In genomic region chr19:45136507-45137178, GRCh38 we compare ENCODE assay signal across 9 cellular contexts. TPM values are rescaled to one million over a fixed set of nuclear protein-coding genes. Genes with fewer than 3 reads are reported as not detected.
DNase-seq lines count a peak whose midpoint lies in the region; ATAC-seq, FAIRE-seq and TF ChIP-seq lines count a peak whose summit lies in the region.
"Had no signal": no experiment of that assay in that cellular context is flagged by ENCODE, and none has a peak within 500 bp of the region (broad histone marks: within the 10 kb centered on the region; RNA-seq: fewer than 3 reads in every experiment).

No MANE protein-coding gene starts in this region.

- H3K9me3 ChIP-seq in astrocyte (ENCODE audit: insufficient read depth, low read depth, low read length) (no peaks in the 10 kb centered on the region), neuronal stem cell (replicated peaks in 1 of 2; ENCODE audit: control insufficient read depth in 2 of 2, insufficient read depth in 1 of 2, low read depth in 1 of 2, low read length in 2 of 2) (peaks cover 0 to 2% of the 10 kb centered on the region in 2 donors), gastroesophageal sphincter (no peaks in the 10 kb centered on the region)

- no peak for FAIRE-seq in astrocyte (lab: Jason Lieb, UNC)

- no peak overlapping the region for H2BK12ac ChIP-seq in neuronal stem cell (ENCODE audit: low read length)

- H3K27ac ChIP-seq in astrocyte (ENCODE audit: low read depth, low read length) (no peak overlapping the region), neuronal stem cell (replicated peaks; ENCODE audit: low read length) (peak overlapping the region; percentile 33), gastroesophageal sphincter (peak overlapping the region in 2 of 4 donors; percentile 52 to 55)

- no peak overlapping the region for H3K4me3 Mint-ChIP-seq in astrocyte (ENCODE audit: unreplicated experiment)
- H3K4me3 Mint-ChIP-seq: activated CD4-positive, alpha-beta memory T cell treated with anti-CD3 and anti-CD28 coated beads, Interleukin-2, amount 10 ng/mL, durations not matched to agents 7 days and 5 days had no signal

- peak overlapping the region; percentile 62 for H3K18ac ChIP-seq in neuronal stem cell (ENCODE audit: low read length)

- peak overlapping the region; percentile 90 for H2AK5ac ChIP-seq in neuronal stem cell (ENCODE audit: low read depth, low read length)

- H3K14ac ChIP-seq in neuronal stem cell (ENCODE audit: low read length): no peak overlapping the region

- peak overlapping the region; percentile 54 for H3K27ac Mint-ChIP-seq in astrocyte (ENCODE audit: unreplicated experiment)
- H3K27ac Mint-ChIP-seq: activated CD4-positive, alpha-beta memory T cell treated with anti-CD3 and anti-CD28 coated beads, Interleukin-2, amount 10 ng/mL, durations not matched to agents 7 days and 5 days had no signal

- no peak overlapping the region for H4K91ac ChIP-seq in neuronal stem cell (ENCODE audit: low read depth, low read length, poor library complexity)

- H3K4me1 Mint-ChIP-seq in astrocyte (ENCODE audit: low read depth, unreplicated experiment): peaks cover 17% of the 10 kb centered on the region

- H3K4me1 ChIP-seq in astrocyte (ENCODE audit: insufficient read depth, low read length) (no peaks in the 10 kb centered on the region), neuronal stem cell (ENCODE audit: control insufficient read depth in 2 of 2, insufficient read depth in 1 of 2, low read depth in 1 of 2, low read length in 2 of 2) (peaks cover 13 to 19% of the 10 kb centered on the region in 2 donors), gastroesophageal sphincter (peaks cover 0 to 29% (median 11%) of the 10 kb centered on the region in 3 donors)

- H3K9ac ChIP-seq in astrocyte (ENCODE audit: low read length) (no peak overlapping the region), neuronal stem cell (ENCODE audit: low read depth, low read length, poor library complexity) (peak overlapping the region; percentile 66)

- no peak overlapping the region for H3K4ac ChIP-seq in neuronal stem cell (ENCODE audit: low read length)

- no peaks in the 10 kb centered on the region for H3K9me3 Mint-ChIP-seq in astrocyte (ENCODE audit: unreplicated experiment)
- H3K9me3 Mint-ChIP-seq: activated CD4-positive, alpha-beta memory T cell treated with anti-CD3 and anti-CD28 coated beads, Interleukin-2, amount 10 ng/mL, durations not matched to agents 7 days and 5 days had no signal

- no peak for TF ChIP-seq EP300 in gastroesophageal sphincter (IDR thresholded peaks at IDR 0.05)

- H3K79me2 ChIP-seq in astrocyte (ENCODE audit: insufficient read depth, low read length): peaks cover 58% of the 10 kb centered on the region

- peak; percentile 21 for ATAC-seq in HG02642 (IDR thresholded peaks at IDR 0.05; ENCODE audit: poor library complexity, unreplicated experiment)
- ATAC-seq in gastroesophageal sphincter: no peak
- ATAC-seq in HG03439 (IDR thresholded peaks at IDR 0.05; ENCODE audit: unreplicated experiment): no peak

- peak overlapping the region; percentile 57 for H2BK5ac ChIP-seq in neuronal stem cell (ENCODE audit: low read length)

- H3K27me3 ChIP-seq in astrocyte (ENCODE audit: insufficient read depth, low read length): no peaks in the 10 kb centered on the region
- H3K27me3 ChIP-seq in neuronal stem cell (ENCODE audit: control insufficient read depth in 3 of 3, insufficient read depth in 3 of 3, low read depth in 1 of 3, low read length in 3 of 3): no peaks in the 10 kb centered on the region
- H3K27me3 ChIP-seq in gastroesophageal sphincter: no peaks in the 10 kb centered on the region

- H3K36me3 ChIP-seq in astrocyte (ENCODE audit: insufficient read depth, low read length): no peaks in the 10 kb centered on the region
- H3K36me3 ChIP-seq in neuronal stem cell (replicated peaks in 1 of 2; ENCODE audit: control insufficient read depth in 2 of 2, insufficient read depth in 2 of 2, low read length in 2 of 2): peaks cover 11 to 13% of the 10 kb centered on the region in 2 donors
- H3K36me3 ChIP-seq in gastroesophageal sphincter: peaks cover 0 to 24% of the 10 kb centered on the region in 2 donors

- H3K4me3 ChIP-seq in astrocyte (ENCODE audit: insufficient read depth, low read depth, low read length) (no peak overlapping the region), neuronal stem cell (ENCODE audit: low read length in 2 of 2) (no peak overlapping the region), gastroesophageal sphincter (no peak overlapping the region)

- H4K8ac ChIP-seq in neuronal stem cell (ENCODE audit: low read depth, low read length): no peak overlapping the region

- in situ Hi-C loops in GM13976 (cut with MboI; ENCODE audit: low sequenced_read_pairs, unreplicated experiment): no loop called here

- DNase-seq in GM13976 (ENCODE audit: low spot score) (peak; percentile 74), astrocyte (ENCODE audit: low read depth) (no peak), neuronal stem cell (ENCODE audit: low spot score) (no peak), EL (no peak)
- DNase-seq in stimulated activated naive CD4-positive, alpha-beta T cell treated with Interleukin-2 at 50 U/mL for 16 hours (lab: John Stamatoyannopoulos, UW): no peak
- DNase-seq: activated CD4-positive, alpha-beta memory T cell treated with anti-CD3 and anti-CD28 coated beads, Interleukin-2, amount 10 ng/mL, durations not matched to agents 7 days and 5 days had no signal

- TF ChIP-seq CTCF in GM13976 (IDR thresholded peaks at IDR 0.05; ENCODE audit: borderline replicate concordance, control extremely low read depth, extremely low read depth, insufficient read depth, missing control alignments) (no peak), astrocyte (IDR thresholded peaks at IDR 0.05; ENCODE audit: insufficient read depth, low read depth, low read length) (no peak), gastroesophageal sphincter (IDR thresholded peaks at IDR 0.05) (no peak)

- H3K79me1 ChIP-seq in neuronal stem cell (ENCODE audit: low read depth, low read length): peaks cover 14% of the 10 kb centered on the region

- H2AFZ ChIP-seq in astrocyte (ENCODE audit: low read depth, low read length) (no peak overlapping the region), neuronal stem cell (ENCODE audit: low read length) (no peak overlapping the region)

- no peak overlapping the region for H2BK15ac ChIP-seq in neuronal stem cell (ENCODE audit: low read length)

- peaks cover 9% of the 10 kb centered on the region for H3K36me3 Mint-ChIP-seq in astrocyte (ENCODE audit: low read depth, unreplicated experiment)

- peaks cover 72% of the 10 kb centered on the region for H4K20me1 ChIP-seq in astrocyte (ENCODE audit: insufficient read depth, low read length)

- H3K27me3 Mint-ChIP-seq in astrocyte (ENCODE audit: low read depth, unreplicated experiment): no peaks in the 10 kb centered on the region
- H3K27me3 Mint-ChIP-seq: activated CD4-positive, alpha-beta memory T cell treated with anti-CD3 and anti-CD28 coated beads, Interleukin-2, amount 10 ng/mL, durations not matched to agents 7 days and 5 days had no signal

- H3K23ac ChIP-seq in neuronal stem cell (ENCODE audit: low read depth, low read length, poor library complexity): peak overlapping the region; percentile 27

- TF ChIP-seq POLR2A in gastroesophageal sphincter (IDR thresholded peaks at IDR 0.05): no peak

- H2BK120ac ChIP-seq in neuronal stem cell (ENCODE audit: low read depth, low read length): no peak overlapping the region

- no CpG with 5 or more reads among the region's 12 CpGs for WGBS in neuronal stem cell (ENCODE audit: extremely low coverage in 2 of 2, insufficient read length in 2 of 2, insufficient replicate concordance in 1 of 2), 2 donors
- WGBS in gastroesophageal sphincter (ENCODE audit: low coverage in 1 of 2), 2 donors: 65% methylated on average over 5 of the region's 12 CpGs; no CpG with 5 or more reads in 1 of the 2 donors

- no peak overlapping the region for H3K4me2 ChIP-seq in astrocyte (ENCODE audit: low read length)
- H3K4me2 ChIP-seq in neuronal stem cell (ENCODE audit: insufficient read depth, low read length, poor library complexity, severe bottlenecking): no peak overlapping the region

RNA-seq across cellular contexts. Expression of gene NKPD1, which starts 24.1 kb away (rescaled TPM):
- not detected in 2 replicates for total RNA-seq in astrocyte
- polyA plus RNA-seq in neuronal stem cell (2013, experiment 1 of 2): 0.28 TPM
- polyA plus RNA-seq in neuronal stem cell (2013, experiment 2 of 2): 0.33 TPM
- total RNA-seq in gastroesophageal sphincter: under 1 TPM in 2 of 4 donors, not detected in 2; 0.16 to 0.39 TPM

RNA-seq across cellular contexts. Expression of gene TRAPPC6A, which starts 41.4 kb away (rescaled TPM):
- total RNA-seq in astrocyte (14.7 and 16.4 TPM in 2 replicates), gastroesophageal sphincter (10 to 100 TPM; 16.2 to 24.0 (median 20.7) TPM)
- polyA plus RNA-seq in neuronal stem cell (2013, experiment 1 of 2): 50.4 TPM
- polyA plus RNA-seq in neuronal stem cell (2013, experiment 2 of 2): 51.0 TPM

RNA-seq across cellular contexts. Expression of gene BLOC1S3, which starts 41.9 kb away (rescaled TPM):
- 14.5 TPM in 2 replicates for total RNA-seq in astrocyte
- 3.6 TPM for polyA plus RNA-seq in neuronal stem cell (2013, experiment 1 of 2)
- 3.7 TPM for polyA plus RNA-seq in neuronal stem cell (2013, experiment 2 of 2)
- 10 to 100 TPM in 1 of 4 donors, 1 to 10 TPM in 3; 5.0 to 17.0 (median 7.8) TPM for total RNA-seq in gastroesophageal sphincter

RNA-seq across cellular contexts. Expression of gene PPP1R37, which starts 43.7 kb away (rescaled TPM):
- total RNA-seq in astrocyte: 29.1 and 29.2 TPM in 2 replicates
- polyA plus RNA-seq in neuronal stem cell (2013, experiment 1 of 2): 15.6 TPM
- 15.8 TPM for polyA plus RNA-seq in neuronal stem cell (2013, experiment 2 of 2)
- total RNA-seq in gastroesophageal sphincter: 10 to 100 TPM; 22.6 to 51.4 (median 24.6) TPM

RNA-seq across cellular contexts. Expression of gene GEMIN7, which starts 57.6 kb away (rescaled TPM):
- 44.8 and 46.0 TPM in 2 replicates for total RNA-seq in astrocyte
- polyA plus RNA-seq in neuronal stem cell (2013, experiment 1 of 2): 19.2 TPM
- polyA plus RNA-seq in neuronal stem cell (2013, experiment 2 of 2): 18.7 TPM
- 10 to 100 TPM in 3 of 4 donors, 1 to 10 TPM in 1; 6.4 to 17.6 (median 14.8) TPM for total RNA-seq in gastroesophageal sphincter
